18 cellular contexts compared by ENCODE assay signal in the genomic region with DNA sequence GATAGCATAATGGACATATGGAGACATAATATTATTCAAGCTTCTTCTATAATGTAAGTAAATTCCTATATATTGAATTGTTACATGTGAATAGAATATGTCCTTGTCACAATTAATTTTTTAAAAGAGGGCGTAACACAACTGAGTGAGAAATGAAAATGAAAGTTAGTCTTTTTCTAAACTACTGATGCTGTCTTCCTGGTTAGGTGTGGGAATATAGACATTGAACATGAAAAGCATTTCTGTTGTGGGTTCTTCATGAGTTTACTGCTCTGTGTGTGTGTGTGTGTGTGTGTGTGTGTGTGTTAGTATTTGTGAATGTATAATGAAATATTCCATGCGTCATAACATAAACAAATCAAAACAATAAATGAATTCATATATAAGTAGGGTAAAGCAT. TPM values are rescaled to one million over a fixed set of nuclear protein-coding genes. Genes with fewer than 3 reads are reported as not detected.
DNase-seq lines count a peak whose midpoint lies in the region; ATAC-seq and TF ChIP-seq lines count a peak whose summit lies in the region.
"Had no signal": no experiment of that assay in that cellular context is flagged by ENCODE, and none has a peak within 500 bp of the region (broad histone marks: within the 10 kb centered on the region; RNA-seq: fewer than 3 reads in every experiment).

No MANE protein-coding gene starts in this region.

- H3K27me3 ChIP-seq in DND-41 (ENCODE audit: insufficient read depth, low read length, poor library complexity), result no peaks in the 10 kb centered on the region

- no peak overlapping the region for H3K9ac ChIP-seq in DND-41 (ENCODE audit: low read depth, low read length)
- H3K9ac ChIP-seq: GM23248 had no signal

- peak overlapping the region; percentile 47 for H2AFZ ChIP-seq in DND-41 (ENCODE audit: low read depth, low read length)
- H2AFZ ChIP-seq: GM23248 had no signal

- H3K4me2 ChIP-seq in DND-41 (ENCODE audit: insufficient read depth, low read length), result peak overlapping the region; percentile 35; the same call in 1 of the 2 replicates

- peaks cover 5% of the 10 kb centered on the region; the same call in 1 of the 2 replicates for H3K4me1 ChIP-seq in DND-41 (ENCODE audit: insufficient read depth, low read length)
- H3K4me1 ChIP-seq: Caco-2 had no signal

- DNase-seq in DND-41, result peak; percentile 38
- DNase-seq in Jurkat, Clone E6-1 (ENCODE audit: low read depth, low spot score), result peak; percentile 10
- peak; percentile 1 for DNase-seq in RPMI7951 (ENCODE audit: low read depth)
- DNase-seq in OCI-M2 (lab: John Stamatoyannopoulos, UW; ENCODE audit: unreplicated experiment), result no peak
- no peak for DNase-seq in COLO829 (ENCODE audit: low spot score)
- no peak for DNase-seq in occipital lobe (lab: John Stamatoyannopoulos, UW)
- DNase-seq: C1 segment of cervical spinal cord; Caco-2; CD4-positive, alpha-beta memory T cell; DMS153; EL; GDM1; GM23248; H7; HCEC 1CT had no signal

- H4K20me1 ChIP-seq in DND-41 (ENCODE audit: insufficient read depth, low read length), result no peaks in the 10 kb centered on the region

- no peaks in the 10 kb centered on the region for H3K9me3 ChIP-seq in DND-41 (ENCODE audit: insufficient read depth, low read length, severe bottlenecking)
- H3K9me3 ChIP-seq: Caco-2 had no signal

- no peak overlapping the region for H3K27ac ChIP-seq in DND-41 (ENCODE audit: low read length)
- H3K27ac ChIP-seq: GM23248 had no signal

- no peaks in the 10 kb centered on the region for H3K79me2 ChIP-seq in DND-41 (ENCODE audit: insufficient read depth, low read length)

- peak; percentile 91 for ATAC-seq in DND-41 (ENCODE audit: insufficient read depth, low read depth)
- ATAC-seq: GM12878 had no signal

- no peaks in the 10 kb centered on the region for H3K36me3 ChIP-seq in DND-41 (ENCODE audit: insufficient read depth, low read length)

- no peak for TF ChIP-seq CTCF in DND-41 (IDR thresholded peaks at IDR 0.05; ENCODE audit: borderline replicate concordance, extremely low read depth, low read length, poor library complexity, severe bottlenecking)

- no peak overlapping the region for H3K4me3 ChIP-seq in DND-41 (ENCODE audit: low read depth in 1 of 2, low read length in 2 of 2)
- no peak overlapping the region for H3K4me3 ChIP-seq in Jurkat, Clone E6-1 (ENCODE audit: low read length)
- H3K4me3 ChIP-seq: GM12878, GM23248 had no signal

RNA-seq across cellular contexts. Expression of gene RTL1, which starts 40.5 kb away (rescaled TPM):
- polyA plus RNA-seq in Jurkat, Clone E6-1 (2012; ENCODE audit: insufficient read depth, insufficient read length), result not detected
- total RNA-seq in RPMI7951 (2014; rRNA removed; shearing (Covaris generic)), result not detected in 2 replicates
- total RNA-seq in occipital lobe, result not detected
- total RNA-seq: Caco-2; CD4-positive, alpha-beta memory T cell; GM12878; GM23248; H1; H7 had no signal
- polyA plus RNA-seq: BJ; CD4-positive, alpha-beta memory T cell; GM12878; H1 had no signal

Comparison
In these comparisons a context has a peak if more than half of its experiments do, and no peak if none do; other contexts are left out.
1. DNase-seq: peak in DND-41 (single experiment), Jurkat, Clone E6-1 (single experiment) and RPMI7951 (single experiment); none in OCI-M2 (single experiment), COLO829 (single experiment) and occipital lobe (single experiment).